In the genomic region with DNA sequence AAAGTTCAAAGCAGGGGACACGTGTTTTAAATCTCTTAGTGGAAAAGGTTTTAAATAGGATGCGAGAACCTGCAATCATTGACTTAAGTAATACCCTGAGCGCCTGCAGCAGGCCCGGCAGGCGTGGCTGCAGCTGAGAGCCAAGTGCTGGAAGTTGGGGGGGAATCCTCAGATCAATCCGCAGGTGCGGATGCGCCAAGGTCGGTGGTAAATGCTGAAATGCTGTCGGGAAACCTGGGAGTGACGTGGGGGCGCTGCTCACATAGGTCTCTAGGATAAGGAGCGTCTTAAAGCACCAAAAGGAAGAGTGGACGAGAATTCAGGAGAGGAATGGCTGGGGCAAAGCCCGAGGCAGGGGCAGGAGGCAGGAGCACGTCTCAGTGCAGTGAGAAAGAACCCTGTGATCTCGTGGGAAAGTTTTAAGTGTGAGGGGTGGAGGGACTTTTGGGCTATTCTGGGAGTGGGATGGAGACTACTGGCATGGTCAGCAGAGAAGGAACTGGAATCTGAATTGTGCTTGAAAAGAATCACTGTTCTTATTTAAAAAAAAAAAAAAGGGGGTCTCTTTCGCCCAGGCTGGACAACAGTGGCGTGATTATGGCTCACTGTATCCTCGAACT, we compare ENCODE assay signal across 8 cellular contexts. TPM values are rescaled to one million over a fixed set of nuclear protein-coding genes. Genes with fewer than 3 reads are reported as not detected.
DNase-seq lines count a peak whose midpoint lies in the region; ATAC-seq and TF ChIP-seq lines count a peak whose summit lies in the region.

No MANE protein-coding gene starts in this region.

- in situ Hi-C loops in astrocyte of the spinal cord (cut with HindIII; ENCODE audit: low sequenced_read_pairs) = no loop called here

- H3K4me1 ChIP-seq in OCI-LY3 (ENCODE audit: low read length) = peaks cover 57% of the 10 kb centered on the region

- H3K27ac ChIP-seq in OCI-LY3 (ENCODE audit: low read length) = peak overlapping the region; percentile 80

- no peaks in the 10 kb centered on the region for H3K9me3 Mint-ChIP-seq in immature natural killer cell

- H3K27ac Mint-ChIP-seq in immature natural killer cell = peak overlapping the region; percentile 85 to 93 (median 90)

- no peaks in the 10 kb centered on the region for H3K27me3 ChIP-seq in OCI-LY3 (ENCODE audit: low read depth, low read length)

- H3K9me3 ChIP-seq in OCI-LY3 (ENCODE audit: insufficient read depth, low read length) = no peaks in the 10 kb centered on the region

- peaks cover 26% of the 10 kb centered on the region for H3K36me3 ChIP-seq in OCI-LY3 (replicated peaks; ENCODE audit: low read depth, low read length)

- peak overlapping the region; percentile 86 to 91 (median 87) for H3K4me3 Mint-ChIP-seq in immature natural killer cell

- TF ChIP-seq CTCF in OCI-LY3 (IDR thresholded peaks at IDR 0.05; ENCODE audit: low read depth, low read length) = peak; percentile 54; the same call in 1 of the 2 replicates
- TF ChIP-seq CTCF in astrocyte of the spinal cord (IDR thresholded peaks at IDR 0.05; ENCODE audit: low read depth, low read length) = peak; percentile 5

- no peaks in the 10 kb centered on the region for H3K36me3 Mint-ChIP-seq in immature natural killer cell

- peak; percentile 1 for ATAC-seq in HG03342 (IDR thresholded peaks at IDR 0.05; ENCODE audit: unreplicated experiment)
- ATAC-seq in HG03521 (IDR thresholded peaks at IDR 0.05; ENCODE audit: unreplicated experiment) = no peak

- peaks cover 35% of the 10 kb centered on the region for H4K20me1 ChIP-seq in OCI-LY3 (ENCODE audit: insufficient read depth, low read length)

- DNase-seq in COR-L47 (lab: John Stamatoyannopoulos, UW) (peak; percentile 91), astrocyte of the spinal cord (ENCODE audit: low read depth, low spot score) (no peak), immature natural killer cell (no peak), activated gamma-delta T cell (lab: John Stamatoyannopoulos, UW) (no peak)
- peak; percentile 17 to 37 for DNase-seq in stimulated activated CD4-positive, alpha-beta T cell treated with anti-CD3 and anti-CD28 coated beads, Interleukin-12 subunit alpha, Interleukin-12 subunit beta, amount 100 ng/mL, for 24 hours (ENCODE audit: low read depth in 2 of 2)

- H3K4me1 Mint-ChIP-seq in immature natural killer cell = peaks cover 34 to 58% of the 10 kb centered on the region in 2 donors

- peak overlapping the region; percentile 83 for H3K4me2 ChIP-seq in OCI-LY3 (ENCODE audit: low read length)

- H3K27me3 Mint-ChIP-seq in immature natural killer cell (ENCODE audit: low read depth in 3 of 3) = peaks cover 6 to 13% (median 10%) of the 10 kb centered on the region in 3 donors

- H3K4me3 ChIP-seq in OCI-LY3 (ENCODE audit: low read length) (peak overlapping the region; percentile 89), astrocyte of the spinal cord (ENCODE audit: low read depth, low read length) (peak overlapping the region; percentile 76)

- H3K79me2 ChIP-seq in OCI-LY3 (ENCODE audit: low read length) = peaks cover 56% of the 10 kb centered on the region

- peak overlapping the region; percentile 97 for H3K9ac ChIP-seq in OCI-LY3 (ENCODE audit: low read length)

- peak overlapping the region; percentile 44; the same call in 1 of the 2 replicates for H2AFZ ChIP-seq in OCI-LY3 (ENCODE audit: low read depth, low read length)

RNA-seq across cellular contexts. Expression of a gene that starts 0.9 kb away (rescaled TPM):
- polyA plus RNA-seq in immature natural killer cell = 10 to 100 TPM; 14.5 to 18.3 (median 14.6) TPM

RNA-seq across cellular contexts. Expression of a gene that starts 36.2 kb away (rescaled TPM):
- polyA plus RNA-seq in immature natural killer cell = under 1 TPM in 2 of 3 donors, not detected in 1; 0.37 to 0.57 TPM

RNA-seq across cellular contexts. Expression of a gene that starts 43.5 kb away (rescaled TPM):
- polyA plus RNA-seq in immature natural killer cell = 10 to 100 TPM in 1 of 3 donors, 1 to 10 TPM in 2; 5.8 to 25.6 (median 8.4) TPM

RNA-seq across cellular contexts. Expression of a gene that starts 43.6 kb away (rescaled TPM):
- not detected for polyA plus RNA-seq in immature natural killer cell

Comparison
In these comparisons a context has a peak if more than half of its experiments do, and no peak if none do; other contexts are left out.
1. DNase-seq: peak in COR-L47 (single experiment) and stimulated activated CD4-positive, alpha-beta T cell treated with anti-CD3 and anti-CD28 coated beads, Interleukin-12 subunit alpha, Interleukin-12 subunit beta, amount 100 ng/mL, for 24 hours (2 of 2); none in astrocyte of the spinal cord (single experiment), immature natural killer cell (0 of 3) and activated gamma-delta T cell (single experiment).